ENCODE assay signal across 16 cellular contexts in the genomic region with DNA sequence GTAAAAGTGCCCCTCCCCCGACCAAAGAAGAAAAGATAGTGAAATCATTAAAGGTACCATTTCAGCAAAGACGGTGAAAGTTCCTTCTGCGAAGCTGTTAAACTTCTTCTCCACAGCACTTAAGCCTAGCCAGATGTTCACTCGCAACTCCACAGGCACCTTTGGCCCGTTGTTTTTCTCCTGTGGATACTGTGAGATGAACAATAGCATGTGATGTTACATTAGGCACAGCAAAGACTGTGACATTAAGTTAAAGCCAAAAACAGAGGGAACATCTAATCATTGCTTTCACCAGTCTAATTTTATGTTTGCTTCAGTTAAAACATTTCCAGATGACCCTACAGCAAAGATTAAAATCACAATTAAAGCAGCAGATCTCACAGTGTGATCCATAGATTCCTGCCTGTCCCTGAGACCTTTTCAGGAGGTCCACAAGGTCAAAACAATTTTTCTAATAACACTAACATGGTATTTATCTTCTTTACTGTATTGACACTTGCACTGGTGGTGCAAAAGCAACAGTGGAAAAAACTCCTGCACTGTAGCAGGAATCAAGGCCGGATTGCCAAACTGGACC.
"Had no signal": no experiment of that assay in that cellular context is flagged by ENCODE, and none has a peak within 500 bp of the region (broad histone marks: within the 10 kb centered on the region; RNA-seq: fewer than 3 reads in every experiment).

No MANE protein-coding gene starts in this region.

- H3K4me3 Mint-ChIP-seq: naive thymus-derived CD8-positive, alpha-beta T cell; type B pancreatic cell had no signal

- H3K36me3 Mint-ChIP-seq: naive thymus-derived CD8-positive, alpha-beta T cell had no signal

- H3K27me3 ChIP-seq: dorsolateral prefrontal cortex, gastroesophageal sphincter, left lung, thyroid gland had no signal

- H3K27ac ChIP-seq: dorsolateral prefrontal cortex, gastroesophageal sphincter, left lung, thyroid gland had no signal

- H3K27ac Mint-ChIP-seq: type B pancreatic cell had no signal

- H3K27me3 Mint-ChIP-seq: type B pancreatic cell had no signal

- H3K4me1 ChIP-seq: gastroesophageal sphincter, thyroid gland had no signal

- ATAC-seq: gastroesophageal sphincter; left lung; mucosa of descending colon; naive thymus-derived CD8-positive, alpha-beta T cell had no signal

- H3K4me3 ChIP-seq: dorsolateral prefrontal cortex, gastroesophageal sphincter, left lung, mucosa of descending colon, thyroid gland had no signal

- H3K9me3 ChIP-seq: gastroesophageal sphincter, left lung, mucosa of descending colon, thyroid gland had no signal

- H3K9me3 Mint-ChIP-seq: naive thymus-derived CD8-positive, alpha-beta T cell; type B pancreatic cell had no signal

- DNase-seq: cortex of kidney; dorsolateral prefrontal cortex; effector CD8-positive, alpha-beta T cell; foreskin fibroblast; glutamatergic neuron; islet precursor cell; left lung; mucosa of descending colon; naive thymus-derived CD8-positive, alpha-beta T cell; posterior cingulate gyrus; small intestine; stimulated activated CD4-positive, alpha-beta T cell treated with anti-CD3 and anti-CD28 coated beads, Interleukin-12 subunit alpha, Interleukin-12 subunit beta, amount 100 ng/mL, for 4 hours; stimulated activated naive CD4-positive, alpha-beta T cell; thyroid gland had no signal
